In the genomic region with DNA sequence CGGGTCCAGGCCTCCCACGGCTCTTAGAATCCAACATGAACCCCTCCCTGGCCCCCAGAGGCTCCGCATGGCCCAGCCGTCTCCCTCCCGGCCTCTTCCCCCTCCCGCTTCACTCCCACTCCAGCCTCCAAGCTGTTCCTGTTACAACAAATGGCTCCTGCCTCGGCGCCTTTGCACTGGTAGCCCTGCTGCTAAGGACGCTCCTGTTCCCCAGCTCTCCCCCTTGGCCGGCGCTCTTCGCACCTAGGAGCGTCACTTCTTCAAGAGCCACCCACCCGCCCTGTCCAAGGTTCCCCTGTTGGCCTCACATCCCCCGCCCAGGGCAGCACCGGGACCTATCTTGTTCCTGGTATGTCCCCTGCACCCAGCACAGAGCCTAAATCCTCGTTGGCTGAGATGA, we compare ENCODE assay signal across 1 cellular context.
TF ChIP-seq lines count a peak whose summit lies in the region.

No MANE protein-coding gene starts in this region.

TF ChIP-seq in K562, 482 proteins besides CTCF, POLR2A, EP300 and RAD21:
- TF ChIP-seq SMAD1 (IDR thresholded peaks at IDR 0.05; ENCODE audit: low read depth, low read length, partially characterized antibody): no peak
- TF ChIP-seq, protein P1, sequence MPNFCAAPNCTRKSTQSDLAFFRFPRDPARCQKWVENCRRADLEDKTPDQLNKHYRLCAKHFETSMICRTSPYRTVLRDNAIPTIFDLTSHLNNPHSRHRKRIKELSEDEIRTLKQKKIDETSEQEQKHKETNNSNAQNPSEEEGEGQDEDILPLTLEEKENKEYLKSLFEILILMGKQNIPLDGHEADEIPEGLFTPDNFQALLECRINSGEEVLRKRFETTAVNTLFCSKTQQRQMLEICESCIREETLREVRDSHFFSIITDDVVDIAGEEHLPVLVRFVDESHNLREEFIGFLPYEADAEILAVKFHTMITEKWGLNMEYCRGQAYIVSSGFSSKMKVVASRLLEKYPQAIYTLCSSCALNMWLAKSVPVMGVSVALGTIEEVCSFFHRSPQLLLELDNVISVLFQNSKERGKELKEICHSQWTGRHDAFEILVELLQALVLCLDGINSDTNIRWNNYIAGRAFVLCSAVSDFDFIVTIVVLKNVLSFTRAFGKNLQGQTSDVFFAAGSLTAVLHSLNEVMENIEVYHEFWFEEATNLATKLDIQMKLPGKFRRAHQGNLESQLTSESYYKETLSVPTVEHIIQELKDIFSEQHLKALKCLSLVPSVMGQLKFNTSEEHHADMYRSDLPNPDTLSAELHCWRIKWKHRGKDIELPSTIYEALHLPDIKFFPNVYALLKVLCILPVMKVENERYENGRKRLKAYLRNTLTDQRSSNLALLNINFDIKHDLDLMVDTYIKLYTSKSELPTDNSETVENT (CRISPR knock-in tag; IDR thresholded peaks at IDR 0.05): no peak
- TF ChIP-seq, protein P2, sequence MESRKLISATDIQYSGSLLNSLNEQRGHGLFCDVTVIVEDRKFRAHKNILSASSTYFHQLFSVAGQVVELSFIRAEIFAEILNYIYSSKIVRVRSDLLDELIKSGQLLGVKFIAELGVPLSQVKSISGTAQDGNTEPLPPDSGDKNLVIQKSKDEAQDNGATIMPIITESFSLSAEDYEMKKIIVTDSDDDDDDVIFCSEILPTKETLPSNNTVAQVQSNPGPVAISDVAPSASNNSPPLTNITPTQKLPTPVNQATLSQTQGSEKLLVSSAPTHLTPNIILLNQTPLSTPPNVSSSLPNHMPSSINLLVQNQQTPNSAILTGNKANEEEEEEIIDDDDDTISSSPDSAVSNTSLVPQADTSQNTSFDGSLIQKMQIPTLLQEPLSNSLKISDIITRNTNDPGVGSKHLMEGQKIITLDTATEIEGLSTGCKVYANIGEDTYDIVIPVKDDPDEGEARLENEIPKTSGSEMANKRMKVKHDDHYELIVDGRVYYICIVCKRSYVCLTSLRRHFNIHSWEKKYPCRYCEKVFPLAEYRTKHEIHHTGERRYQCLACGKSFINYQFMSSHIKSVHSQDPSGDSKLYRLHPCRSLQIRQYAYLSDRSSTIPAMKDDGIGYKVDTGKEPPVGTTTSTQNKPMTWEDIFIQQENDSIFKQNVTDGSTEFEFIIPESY (CRISPR knock-in tag; IDR thresholded peaks at IDR 0.05): peak; percentile 43; the same call in 1 of the 2 replicates
- TF ChIP-seq SP1 (CRISPR knock-in tag; IDR thresholded peaks at IDR 0.05): 0 out of 2 replicates have a peak, but pooled peaks have one; percentile 8
- TF ChIP-seq LCOR (CRISPR knock-in tag; IDR thresholded peaks at IDR 0.05): 0 out of 2 replicates have a peak, but pooled peaks have one; percentile 18
- TF ChIP-seq ZC3H4 (CRISPR knock-in tag; IDR thresholded peaks at IDR 0.05; ENCODE audit: borderline replicate concordance): 0 out of 2 replicates have a peak, but pooled peaks have one; percentile 43
